ENCODE assay signal across 19 cellular contexts in the genomic region with DNA sequence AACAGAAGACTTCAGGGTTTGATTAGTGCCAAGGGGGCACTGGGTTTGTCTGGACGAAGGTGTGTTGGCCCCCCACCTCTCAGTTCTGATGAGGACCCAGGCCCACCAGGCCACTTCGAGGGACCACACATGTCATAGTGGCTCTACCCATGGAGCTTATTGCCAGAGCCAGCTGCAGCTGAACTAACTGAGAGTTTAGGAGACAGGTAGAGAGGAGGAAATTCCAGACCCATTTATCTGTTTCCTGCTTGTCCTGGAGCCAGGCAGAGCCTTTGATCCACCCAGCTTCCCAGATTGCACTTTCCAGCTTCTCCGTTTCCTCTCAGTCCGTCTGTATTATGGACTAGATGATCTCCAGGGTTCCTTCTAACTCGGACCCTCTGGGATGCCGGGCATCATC. TPM values are rescaled to one million over a fixed set of nuclear protein-coding genes. Genes with fewer than 3 reads are reported as not detected.
DNase-seq lines count a peak whose midpoint lies in the region; ATAC-seq, FAIRE-seq and TF ChIP-seq lines count a peak whose summit lies in the region.
"Had no signal": no experiment of that assay in that cellular context is flagged by ENCODE, and none has a peak within 500 bp of the region (broad histone marks: within the 10 kb centered on the region; RNA-seq: fewer than 3 reads in every experiment).

No MANE protein-coding gene starts in this region.

- TF ChIP-seq RAD21 in IMR-90 (IDR thresholded peaks at IDR 0.05; ENCODE audit: low read length) (no peak), GM12878 (IDR thresholded peaks at IDR 0.05; ENCODE audit: insufficient read depth, low read depth, low read length) (no peak)

- dilution Hi-C loops in IMR-90 (cut with HindIII; ENCODE audit: low sequenced_read_pairs, unreplicated experiment) (no loop called here), keratinocyte (cut with MboI; ENCODE audit: extremely low pct_ligation_motif_present, low sequenced_read_pairs) (no loop called here)

- ATAC-seq in IMR-90 (ENCODE audit: low read depth) (no peak), GM12878 (no peak), HG03439 (IDR thresholded peaks at IDR 0.05; ENCODE audit: unreplicated experiment) (no peak), HG02885 (IDR thresholded peaks at IDR 0.05; ENCODE audit: poor library complexity, unreplicated experiment) (no peak)
- ATAC-seq in stimulated activated naive B cell treated with anti-CD40 and anti-IgM and Interleukin-4, amounts not matched to agents 10 μg/mL and 1 μg/mL and 100 μg/mL, for 72 hours (replicated peaks): no peak
- ATAC-seq: Panc1, SK-N-SH treated with all-trans-retinoic acid at 6 μM for 48 hours had no signal

- FAIRE-seq in GM12878 (lab: Jason Lieb, UNC) (no peak), keratinocyte (lab: Jason Lieb, UNC) (peak; percentile 44)

- H3K23ac ChIP-seq in IMR-90 (ENCODE audit: low read depth, low read length): no peak overlapping the region

- H3K18ac ChIP-seq in IMR-90 (ENCODE audit: low read depth, low read length): no peak overlapping the region

- no peak overlapping the region for H4K91ac ChIP-seq in IMR-90 (ENCODE audit: insufficient read depth, low read depth, low read length)

- no peak for TF ChIP-seq EP300 in GM12878 (IDR thresholded peaks at IDR 0.05; ENCODE audit: borderline replicate concordance in 1 of 2, control insufficient read depth in 1 of 2, low read depth in 2 of 2, low read length in 2 of 2)

- H3K4me1 Mint-ChIP-seq in stimulated activated naive B cell treated with anti-CD40 and anti-IgM and Interleukin-4, amounts not matched to agents 10 μg/mL and 1 μg/mL and 100 μg/mL, for 72 hours: peaks cover 10 to 12% of the 10 kb centered on the region in 2 donors
- H3K4me1 Mint-ChIP-seq in progenitor cell of endocrine pancreas (ENCODE audit: low read depth): no peaks in the 10 kb centered on the region

- H3K4me3 ChIP-seq in IMR-90 (ENCODE audit: insufficient read depth, low read depth, low read length): no peak overlapping the region
- no peak overlapping the region for H3K4me3 ChIP-seq in GM12878
- H3K4me3 ChIP-seq in keratinocyte (ENCODE audit: control insufficient read depth in 2 of 3, extremely low read depth in 1 of 3, insufficient read depth in 2 of 3, low read depth in 1 of 3, low read length in 3 of 3): no peak overlapping the region

- no peak overlapping the region for H4K5ac ChIP-seq in IMR-90 (ENCODE audit: low read depth, low read length)

- H2BK15ac ChIP-seq in IMR-90 (ENCODE audit: low read depth, low read length): no peak overlapping the region

- H3K4ac ChIP-seq in IMR-90 (ENCODE audit: low read depth, low read length): no peak overlapping the region

- DNase-seq in IMR-90 (no peak), GM12878 (ENCODE audit: low read depth, low spot score) (no peak), keratinocyte (ENCODE audit: low read depth, low spot score) (no peak), progenitor cell of endocrine pancreas (ENCODE audit: low spot score, unreplicated experiment) (no peak)
- DNase-seq in stimulated activated naive B cell treated with anti-CD40 and anti-IgM and Interleukin-4, amounts not matched to agents 10 μg/mL and 1 μg/mL and 100 μg/mL, for 72 hours: no peak
- DNase-seq: ACHN, AML-193, DMS 273 treated with DMSO at 0.1 percent for 48 hours, GF-D8, Kasumi-1, NCI-H1105, NCI-H446, NCI-H748 treated with DMSO at 0.1 percent for 48 hours, SHP77 treated with DMSO at 0.1 percent for 48 hours had no signal

- H3K36me3 ChIP-seq in IMR-90 (ENCODE audit: control insufficient read depth, insufficient read depth, low read length) (no peaks in the 10 kb centered on the region), GM12878 (ENCODE audit: control insufficient read depth in 2 of 2, insufficient read depth in 2 of 2, low read length in 1 of 2) (no peaks in the 10 kb centered on the region; a peak in 2 of 4 replicates), keratinocyte (ENCODE audit: control insufficient read depth in 2 of 2, extremely low read depth in 1 of 2, insufficient read depth in 2 of 2, low read length in 2 of 2) (peaks cover 0 to 4% of the 10 kb centered on the region in 2 experiments)

- TF ChIP-seq CTCF in IMR-90 (conservative IDR thresholded peaks at IDR 0.05; ENCODE audit: low read depth, low read length): no peak
- no peak for TF ChIP-seq CTCF in GM12878 (IDR thresholded peaks at IDR 0.05 in 2 of 3, conservative IDR thresholded peaks at IDR 0.05 in 1 of 3; ENCODE audit: control insufficient read depth in 2 of 3, extremely low read depth in 1 of 3, insufficient read depth in 1 of 3, low read depth in 3 of 3, low read length in 3 of 3)
- no peak for TF ChIP-seq CTCF in keratinocyte (optimal IDR thresholded peaks at IDR 0.05 in 1 of 3, IDR thresholded peaks at IDR 0.05 in 1 of 3, conservative IDR thresholded peaks at IDR 0.05 in 1 of 3; ENCODE audit: extremely low read depth in 1 of 3, insufficient read depth in 2 of 3, low read length in 3 of 3)
- TF ChIP-seq CTCF in progenitor cell of endocrine pancreas (IDR thresholded peaks at IDR 0.05; ENCODE audit: unreplicated experiment): no peak

- TF ChIP-seq POLR2A in IMR-90 (IDR thresholded peaks at IDR 0.05; ENCODE audit: low read depth, low read length) (no peak), GM12878 (IDR thresholded peaks at IDR 0.05; ENCODE audit: low read depth, low read length) (0 out of 2 replicates have a peak, but pooled peaks have one; percentile 0)

- no peak overlapping the region for H2BK20ac ChIP-seq in IMR-90 (ENCODE audit: low read depth, low read length)

- no peaks in the 10 kb centered on the region for H3K9me3 Mint-ChIP-seq in stimulated activated naive B cell treated with anti-CD40 and anti-IgM and Interleukin-4, amounts not matched to agents 10 μg/mL and 1 μg/mL and 100 μg/mL, for 72 hours
- H3K9me3 Mint-ChIP-seq in progenitor cell of endocrine pancreas (ENCODE audit: low read depth): no peaks in the 10 kb centered on the region
- H3K9me3 Mint-ChIP-seq: CD14-positive monocyte had no signal

- H3K27ac ChIP-seq in IMR-90 (ENCODE audit: insufficient read depth, low read length): no peak overlapping the region
- no peak overlapping the region for H3K27ac ChIP-seq in GM12878 (ENCODE audit: control insufficient read depth, insufficient read depth)
- H3K27ac ChIP-seq in keratinocyte (ENCODE audit: control insufficient read depth, insufficient read depth, low read length): no peak overlapping the region

- SMC1A ChIA-PET in GM12878 (lab: Charles Lee; ENCODE audit: uncharacterized antibody, unreplicated experiment): interaction anchor here (0.7 to 2.8 kb wide), 6 partner anchors 9 to 194 kb away, joined by 3 to 15 read pairs (median 4); no protein-coding TSS in a partner anchor

- in situ Hi-C loops in IMR-90 (cut with MboI; ENCODE audit: low sequenced_read_pairs) (no loop called here), GM12878 (cut with MboI) (no loop called here)

- H3K36me3 Mint-ChIP-seq in stimulated activated naive B cell treated with anti-CD40 and anti-IgM and Interleukin-4, amounts not matched to agents 10 μg/mL and 1 μg/mL and 100 μg/mL, for 72 hours: peaks cover 15 to 23% of the 10 kb centered on the region in 2 donors
- no peaks in the 10 kb centered on the region for H3K36me3 Mint-ChIP-seq in progenitor cell of endocrine pancreas (ENCODE audit: insufficient read depth)

- WGBS in IMR-90 (ENCODE audit: extremely low coverage in 2 of 2, insufficient read length in 1 of 2), 2 experiments: no CpG with 5 or more reads among the region's 6 CpGs
- 59% methylated on average over 6 of the region's 6 CpGs for WGBS in GM12878 (ENCODE audit: insufficient coverage, insufficient replicate concordance, low lambda C conversion rate, missing lambda C conversion rate)

- H3K4me1 ChIP-seq in IMR-90 (ENCODE audit: control insufficient read depth, insufficient read depth, low read length): peaks cover 8% of the 10 kb centered on the region
- no peaks in the 10 kb centered on the region for H3K4me1 ChIP-seq in GM12878 (ENCODE audit: control insufficient read depth, insufficient read depth, low read length)
- peaks cover 14% of the 10 kb centered on the region for H3K4me1 ChIP-seq in keratinocyte (ENCODE audit: control insufficient read depth, extremely low read depth, insufficient read depth, low read length)

- no peaks in the 10 kb centered on the region for H3K27me3 Mint-ChIP-seq in stimulated activated naive B cell treated with anti-CD40 and anti-IgM and Interleukin-4, amounts not matched to agents 10 μg/mL and 1 μg/mL and 100 μg/mL, for 72 hours
- no peaks in the 10 kb centered on the region for H3K27me3 Mint-ChIP-seq in progenitor cell of endocrine pancreas

- BruUV-seq in IMR-90 (replicated peaks; lab: Mats Ljungman, UMichigan) (no TSS peak), GM12878 (replicated peaks; lab: Mats Ljungman, UMichigan) (no TSS peak)

- H2AFZ ChIP-seq in IMR-90 (replicated peaks; ENCODE audit: low read length, poor library complexity) (no peak overlapping the region), GM12878 (ENCODE audit: control insufficient read depth, low read depth, low read length) (no peak overlapping the region), keratinocyte (ENCODE audit: control insufficient read depth, low read length) (peak overlapping the region; percentile 6)

- no peak overlapping the region for H2BK5ac ChIP-seq in IMR-90 (ENCODE audit: low read depth, low read length, poor library complexity, severe bottlenecking)

- H3K56ac ChIP-seq in IMR-90 (ENCODE audit: extremely low read depth, insufficient read depth, low read length): no peak overlapping the region

- POLR2A ChIA-PET in IMR-90 (lab: Charles Lee; ENCODE audit: unreplicated experiment): no interaction called here
- POLR2A ChIA-PET in GM12878 (lab: Charles Lee): interaction anchor here (0.5 kb wide), 1 partner anchor 1397 kb away, joined by 3 read pairs; no protein-coding TSS in a partner anchor

- H3K9me1 ChIP-seq in IMR-90 (ENCODE audit: insufficient read depth, low read length) (no peaks in the 10 kb centered on the region; the same call in 1 of the 2 replicates), keratinocyte (ENCODE audit: control insufficient read depth, extremely low read depth, insufficient read depth, low read length) (peaks cover 2% of the 10 kb centered on the region)

- RAD21 ChIA-PET in GM12878 (lab: Charles Lee; ENCODE audit: unreplicated experiment): interaction anchor here (0.8 to 8.2 kb wide), 4 partner anchors 21 to 646 kb away, joined by 3 to 69 read pairs (median 3); no protein-coding TSS in a partner anchor

- no peaks in the 10 kb centered on the region for H3K79me1 ChIP-seq in IMR-90 (ENCODE audit: low read depth in 1 of 2, low read length in 2 of 2)

- peak overlapping the region; percentile 60 for H2AK9ac ChIP-seq in IMR-90 (replicated peaks; ENCODE audit: low read depth, low read length, poor library complexity)

- H3K9me3 ChIP-seq in IMR-90 (ENCODE audit: control insufficient read depth, insufficient read depth, low read length) (no peaks in the 10 kb centered on the region), GM12878 (replicated peaks; ENCODE audit: control insufficient read depth, insufficient read depth, low read length) (no peaks in the 10 kb centered on the region), keratinocyte (ENCODE audit: control insufficient read depth, low read depth, low read length) (no peaks in the 10 kb centered on the region)

- H3K9ac ChIP-seq in IMR-90 (ENCODE audit: low read depth, low read length): no peak overlapping the region
- no peak overlapping the region for H3K9ac ChIP-seq in GM12878 (ENCODE audit: control insufficient read depth, insufficient read depth, low read length)
- no peak overlapping the region for H3K9ac ChIP-seq in keratinocyte (ENCODE audit: control insufficient read depth, extremely low read depth, insufficient read depth, low read length)

- H3K4me2 ChIP-seq in IMR-90 (ENCODE audit: low read depth, low read length) (no peak overlapping the region), GM12878 (ENCODE audit: control insufficient read depth, insufficient read depth) (no peak overlapping the region), keratinocyte (ENCODE audit: control insufficient read depth, extremely low read depth, insufficient read depth, low read depth, low read length) (peak overlapping the region; percentile 27)

- no peak overlapping the region for H3K4me3 Mint-ChIP-seq in stimulated activated naive B cell treated with anti-CD40 and anti-IgM and Interleukin-4, amounts not matched to agents 10 μg/mL and 1 μg/mL and 100 μg/mL, for 72 hours
- H3K4me3 Mint-ChIP-seq in progenitor cell of endocrine pancreas (ENCODE audit: low read depth): no peak overlapping the region
- H3K4me3 Mint-ChIP-seq: CD14-positive monocyte had no signal

- H3K79me2 ChIP-seq in GM12878 (ENCODE audit: control insufficient read depth, insufficient read depth, low read length) (no peaks in the 10 kb centered on the region), keratinocyte (ENCODE audit: control insufficient read depth, insufficient read depth, low read length) (no peaks in the 10 kb centered on the region)

- intact Hi-C loops in IMR-90 (cut with micrococcal nuclease) (no loop called here), GM12878 (cut with micrococcal nuclease; ENCODE audit: unreplicated experiment) (no loop called here)

- H2BK120ac ChIP-seq in IMR-90 (ENCODE audit: low read depth, low read length): no peak overlapping the region

- H3K27me3 ChIP-seq in IMR-90 (ENCODE audit: control insufficient read depth, insufficient read depth, low read length): no peaks in the 10 kb centered on the region
- H3K27me3 ChIP-seq in GM12878 (replicated peaks in 1 of 2; ENCODE audit: control insufficient read depth in 2 of 2, insufficient read depth in 2 of 2, low read length in 1 of 2): no peaks in the 10 kb centered on the region
- no peaks in the 10 kb centered on the region for H3K27me3 ChIP-seq in keratinocyte (ENCODE audit: control insufficient read depth, extremely low read depth, insufficient read depth, low read length)

- no peak overlapping the region for H4K8ac ChIP-seq in IMR-90 (ENCODE audit: low read depth in 2 of 2, low read length in 2 of 2)

- H4K20me1 ChIP-seq in IMR-90 (ENCODE audit: insufficient read depth, low read length) (0 out of 2 replicates have a peak, but pooled peaks cover 3% of the 10 kb centered on the region), GM12878 (ENCODE audit: control insufficient read depth, insufficient read depth) (no peaks in the 10 kb centered on the region), keratinocyte (ENCODE audit: control insufficient read depth, extremely low read depth, insufficient read depth, low read length) (no peaks in the 10 kb centered on the region)

- no peak overlapping the region for H2AK5ac ChIP-seq in IMR-90 (ENCODE audit: low read depth, low read length)

- H3K14ac ChIP-seq in IMR-90 (replicated peaks; ENCODE audit: low read depth, low read length): no peak overlapping the region

- peak overlapping the region; percentile 52 for H3K27ac Mint-ChIP-seq in stimulated activated naive B cell treated with anti-CD40 and anti-IgM and Interleukin-4, amounts not matched to agents 10 μg/mL and 1 μg/mL and 100 μg/mL, for 72 hours
- no peak overlapping the region for H3K27ac Mint-ChIP-seq in progenitor cell of endocrine pancreas
- H3K27ac Mint-ChIP-seq: CD14-positive monocyte had no signal

- CTCF ChIA-PET in IMR-90 (lab: Yijun Ruan, JAX): interaction anchor here (1.2 kb wide), 1 partner anchor 9 kb away, joined by 3 read pairs; no protein-coding TSS in a partner anchor
- CTCF ChIA-PET in GM12878 (lab: Yijun Ruan, JAX): interaction anchor here (1.0 to 15.8 kb wide), 6 partner anchors 13 to 214 kb away, joined by 4 to 192 read pairs (median 8); a partner anchor contains a TSS

RNA-seq across cellular contexts. Expression of a gene that starts 20.9 kb away (rescaled TPM):
- 3.6 and 3.9 TPM in 2 replicates for total RNA-seq in IMR-90 (2012; rRNA removed)
- polyA plus RNA-seq in IMR-90 (2012; rRNA removed): 3.8 and 4.9 TPM in 2 replicates
- polyA plus RNA-seq in IMR-90 (2012; cell fraction: cytosol; rRNA removed): 2.3 and 4.2 TPM in 2 replicates
- polyA plus RNA-seq in IMR-90 (2012; cell fraction: nucleus; rRNA removed; ENCODE audit: low replicate concordance): 2.7 and 5.6 TPM in 2 replicates
- total RNA-seq in GM12878 (2013; cell fraction: nucleolus; rRNA removed): 19.8 and 23.8 TPM in 2 replicates
- 2.9 and 3.3 TPM in 2 replicates for total RNA-seq in GM12878 (2014; rRNA removed)
- total RNA-seq in GM12878 (2014; rRNA removed; fragmentation: Illumina TruSeq; extraction: Trizol): 2.8 and 3.3 TPM in 2 replicates
- total RNA-seq in GM12878 (2021): 4.5 and 5.8 TPM in 2 replicates
- 4.9 TPM for polyA plus RNA-seq in GM12878 (2011; ENCODE audit: low read depth)
- 3.9 and 4.4 TPM in 2 replicates for polyA plus RNA-seq in GM12878 (2011; rRNA removed)
- 3.2 and 4.5 TPM in 2 replicates for polyA plus RNA-seq in GM12878 (2011; cell fraction: cytosol; rRNA removed)
- polyA plus RNA-seq in GM12878 (2011; cell fraction: nucleus; rRNA removed): 3.9 and 5.7 TPM in 2 replicates
- polyA plus RNA-seq in GM12878 (2012): 7.3 and 7.7 TPM in 2 replicates
- polyA plus RNA-seq in GM12878 (2014; fragmentation: Illumina TruSeq; extraction: Trizol): 4.3 and 4.9 TPM in 2 replicates
- 1 to 10 TPM; 1.4 to 2.3 TPM for polyA plus RNA-seq in GM12878 (2014; fragmentation: Nextera tagmentation; extraction: Ambion mirVana)
- 2.8 and 4.7 TPM in 2 replicates for polyA plus RNA-seq in GM12878 (2014; rRNA removed)
- 1 to 10 TPM; 1.7 to 3.2 TPM for polyA plus RNA-seq in GM12878 (2016; fragmentation: Nextera tagmentation; extraction: Ambion mirVana)
- 5.7 and 6.4 TPM in 2 replicates for polyA minus RNA-seq in GM12878 (2011; rRNA and poly(A)+ RNA removed)
- 1.5 and 1.8 TPM in 2 replicates for polyA minus RNA-seq in GM12878 (2011; cell fraction: cytosol; rRNA and poly(A)+ RNA removed)
- 5.2 and 8.6 TPM in 2 replicates for polyA minus RNA-seq in GM12878 (2011; cell fraction: nucleus; rRNA and poly(A)+ RNA removed)
- polyA plus RNA-seq in keratinocyte: 2.9 to 4.0 TPM (median 4.0 TPM) in 3 replicates
- polyA plus RNA-seq in keratinocyte (2011; ENCODE audit: low read depth): 3.3 TPM
- polyA plus RNA-seq in keratinocyte (2011; cell fraction: cytosol; rRNA removed): 2.8 and 3.2 TPM in 2 replicates
- polyA plus RNA-seq in keratinocyte (2011; cell fraction: nucleus; rRNA removed): 7.8 and 8.2 TPM in 2 replicates
- 3.7 and 5.3 TPM in 2 replicates for polyA plus RNA-seq in keratinocyte (2012; ENCODE audit: low replicate concordance)
- 4.2 to 9.2 TPM (median 8.2 TPM) in 3 replicates for polyA minus RNA-seq in keratinocyte
- polyA minus RNA-seq in keratinocyte (2011; cell fraction: cytosol; rRNA and poly(A)+ RNA removed): 2.3 TPM
- 5.6 and 6.7 TPM in 2 replicates for polyA minus RNA-seq in keratinocyte (2011; cell fraction: nucleus; rRNA and poly(A)+ RNA removed)
- total RNA-seq in progenitor cell of endocrine pancreas: 9.6 and 10.3 TPM in 2 replicates

RNA-seq across cellular contexts. Expression of a gene that starts 31.7 kb away (rescaled TPM):
- 22.9 and 33.9 TPM in 2 replicates for total RNA-seq in IMR-90 (2012; rRNA removed)
- polyA plus RNA-seq in IMR-90 (2012; rRNA removed): 35.8 and 39.5 TPM in 2 replicates
- 14.9 and 17.2 TPM in 2 replicates for polyA plus RNA-seq in IMR-90 (2012; cell fraction: cytosol; rRNA removed)
- 18.7 and 60.0 TPM in 2 replicates for polyA plus RNA-seq in IMR-90 (2012; cell fraction: nucleus; rRNA removed; ENCODE audit: low replicate concordance)
- 108 and 123 TPM in 2 replicates for total RNA-seq in GM12878 (2013; cell fraction: nucleolus; rRNA removed)
- 36.8 and 39.3 TPM in 2 replicates for total RNA-seq in GM12878 (2014; rRNA removed)
- 39.4 and 40.4 TPM in 2 replicates for total RNA-seq in GM12878 (2014; rRNA removed; fragmentation: Illumina TruSeq; extraction: Trizol)
- total RNA-seq in GM12878 (2021): 40.7 and 42.0 TPM in 2 replicates
- 26.2 TPM for polyA plus RNA-seq in GM12878 (2011; ENCODE audit: low read depth)
- 76.9 and 93.4 TPM in 2 replicates for polyA plus RNA-seq in GM12878 (2011; rRNA removed)
- polyA plus RNA-seq in GM12878 (2011; cell fraction: cytosol; rRNA removed): 55.4 and 58.2 TPM in 2 replicates
- polyA plus RNA-seq in GM12878 (2011; cell fraction: nucleus; rRNA removed): 48.6 and 54.8 TPM in 2 replicates
- 24.6 and 28.8 TPM in 2 replicates for polyA plus RNA-seq in GM12878 (2012)
- 53.7 and 68.1 TPM in 2 replicates for polyA plus RNA-seq in GM12878 (2014; fragmentation: Illumina TruSeq; extraction: Trizol)
- 10 to 100 TPM; 39.4 to 41.9 TPM for polyA plus RNA-seq in GM12878 (2014; fragmentation: Nextera tagmentation; extraction: Ambion mirVana)
- polyA plus RNA-seq in GM12878 (2014; rRNA removed): 47.5 and 53.4 TPM in 2 replicates
- 10 to 100 TPM; 69.3 to 74.4 TPM for polyA plus RNA-seq in GM12878 (2016; fragmentation: Nextera tagmentation; extraction: Ambion mirVana)
- 57.6 and 79.1 TPM in 2 replicates for polyA minus RNA-seq in GM12878 (2011; rRNA and poly(A)+ RNA removed)
- polyA minus RNA-seq in GM12878 (2011; cell fraction: cytosol; rRNA and poly(A)+ RNA removed): 19.1 and 27.4 TPM in 2 replicates
- 35.9 and 74.2 TPM in 2 replicates for polyA minus RNA-seq in GM12878 (2011; cell fraction: nucleus; rRNA and poly(A)+ RNA removed)
- polyA plus RNA-seq in keratinocyte: 40.4 to 51.0 TPM (median 47.6 TPM) in 3 replicates
- 6.6 TPM for polyA plus RNA-seq in keratinocyte (2011; ENCODE audit: low read depth)
- 29.2 and 49.2 TPM in 2 replicates for polyA plus RNA-seq in keratinocyte (2011; cell fraction: cytosol; rRNA removed)
- polyA plus RNA-seq in keratinocyte (2011; cell fraction: nucleus; rRNA removed): 50.7 and 57.9 TPM in 2 replicates
- 24.7 and 26.4 TPM in 2 replicates for polyA plus RNA-seq in keratinocyte (2012; ENCODE audit: low replicate concordance)
- polyA minus RNA-seq in keratinocyte: 24.0 to 54.3 TPM (median 43.4 TPM) in 3 replicates
- 43.9 TPM for polyA minus RNA-seq in keratinocyte (2011; cell fraction: cytosol; rRNA and poly(A)+ RNA removed)
- polyA minus RNA-seq in keratinocyte (2011; cell fraction: nucleus; rRNA and poly(A)+ RNA removed): 29.5 and 45.3 TPM in 2 replicates
- total RNA-seq in progenitor cell of endocrine pancreas: 62.6 and 65.7 TPM in 2 replicates
